1 cellular context compared by ENCODE assay signal in the genomic region with DNA sequence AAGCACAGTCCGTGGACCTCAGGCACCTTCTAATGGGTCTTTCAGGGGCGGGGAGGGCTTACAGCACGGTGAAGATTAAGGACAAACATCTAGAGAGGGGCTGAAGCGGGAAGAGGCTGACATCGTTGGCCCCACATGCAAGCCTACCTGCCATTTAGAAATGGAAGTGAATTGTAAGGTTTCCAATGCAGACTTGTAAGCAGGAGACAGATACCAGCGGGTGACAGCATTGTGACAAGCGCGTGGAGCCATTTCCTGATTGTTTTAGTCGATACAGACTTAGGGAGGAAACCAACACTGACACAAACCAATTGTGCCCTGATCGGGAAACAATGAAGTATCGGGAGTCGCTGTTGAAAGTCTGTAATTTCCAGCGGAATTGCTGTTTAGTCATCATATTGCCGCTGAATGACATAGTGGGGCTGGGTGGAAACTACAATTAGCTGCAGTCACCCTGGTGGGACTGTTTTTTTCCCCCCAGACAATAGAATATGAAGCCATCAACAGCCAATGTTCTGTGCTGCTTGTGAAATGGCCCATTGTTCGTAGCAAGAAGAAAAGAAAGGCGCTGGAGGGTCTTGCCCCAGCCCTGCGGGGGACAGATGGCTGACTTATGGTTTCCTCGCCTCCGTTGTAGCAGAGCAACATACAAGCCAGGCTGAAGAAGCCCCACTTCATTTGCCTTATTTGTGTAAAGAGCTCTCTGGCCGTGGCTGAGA.
TF ChIP-seq lines count a peak whose summit lies in the region.

No MANE protein-coding gene starts in this region.

TF ChIP-seq in neural cell, 6 proteins besides CTCF, POLR2A, EP300 and RAD21 (continued from another document):
- TF ChIP-seq REST (IDR thresholded peaks at IDR 0.05; ENCODE audit: borderline replicate concordance) (no peak), SMC3 (conservative IDR thresholded peaks at IDR 0.05; ENCODE audit: poor library complexity) (no peak)
